Comparison of ENCODE assay signal across 11 cellular contexts in the genomic region with DNA sequence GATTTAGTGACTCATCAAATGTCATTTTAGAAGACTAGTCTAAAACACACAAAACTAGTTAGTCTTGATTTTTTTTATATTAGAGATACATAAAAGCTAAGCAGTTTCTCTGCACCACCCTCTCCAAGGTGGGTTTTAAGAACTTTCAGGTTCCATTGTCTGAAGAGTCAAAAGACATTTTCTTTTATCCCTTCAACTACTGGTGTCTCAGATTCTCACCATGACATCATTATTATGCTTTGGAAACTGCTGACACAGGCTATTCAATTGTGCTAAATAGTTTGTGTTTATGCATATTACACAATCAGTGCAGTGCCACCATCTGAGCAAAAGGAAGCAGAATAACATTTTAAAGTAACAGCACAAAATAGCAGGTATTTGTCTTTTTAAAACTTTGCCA. TPM values are rescaled to one million over a fixed set of nuclear protein-coding genes. Genes with fewer than 3 reads are reported as not detected.
DNase-seq lines count a peak whose midpoint lies in the region; ATAC-seq and TF ChIP-seq lines count a peak whose summit lies in the region.
"Had no signal": no experiment of that assay in that cellular context is flagged by ENCODE, and none has a peak within 500 bp of the region (broad histone marks: within the 10 kb centered on the region; RNA-seq: fewer than 3 reads in every experiment).

No MANE protein-coding gene starts in this region.

- H3K27me3 Mint-ChIP-seq in progenitor cell of endocrine pancreas, result no peaks in the 10 kb centered on the region

- H3K27ac ChIP-seq in HEK293 (ENCODE audit: extremely low read depth, low read depth, low read length), result no peak overlapping the region

- peaks cover 19% of the 10 kb centered on the region for H3K36me3 Mint-ChIP-seq in progenitor cell of endocrine pancreas (ENCODE audit: insufficient read depth)
- H3K36me3 Mint-ChIP-seq: stimulated activated memory B cell treated with anti-CD40 and anti-IgM and Interleukin-4, amounts not matched to agents 10 μg/mL and 1 μg/mL and 100 μg/mL, for 72 hours had no signal

- peaks cover 23% of the 10 kb centered on the region for H3K4me1 ChIP-seq in HEK293 (ENCODE audit: control insufficient read depth, insufficient read depth, low read length)

- no peaks in the 10 kb centered on the region for H3K9me3 Mint-ChIP-seq in progenitor cell of endocrine pancreas (ENCODE audit: low read depth)
- H3K9me3 Mint-ChIP-seq: stimulated activated memory B cell treated with anti-CD40 and anti-IgM and Interleukin-4, amounts not matched to agents 10 μg/mL and 1 μg/mL and 100 μg/mL, for 72 hours had no signal

- CTCF ChIA-PET in HEK293 (lab: Yijun Ruan, JAX), result interaction anchor here (0.7 to 0.9 kb wide), 2 partner anchors 10 to 11 kb away, joined by 3 read pairs; no protein-coding TSS in a partner anchor

- peaks cover 13 to 23% of the 10 kb centered on the region in 2 experiments for H3K36me3 ChIP-seq in HEK293 (ENCODE audit: control insufficient read depth in 2 of 2, insufficient read depth in 1 of 2, low read length in 2 of 2)

- TF ChIP-seq CTCF in HEK293 (tag by site-specific recombination; IDR thresholded peaks at IDR 0.05), result no peak
- TF ChIP-seq CTCF in progenitor cell of endocrine pancreas (IDR thresholded peaks at IDR 0.05; ENCODE audit: unreplicated experiment), result no peak

- ATAC-seq in esophagus mucosa, result peak; percentile 90
- no peak for ATAC-seq in HG03175 (IDR thresholded peaks at IDR 0.05; ENCODE audit: unreplicated experiment)
- ATAC-seq: stimulated activated memory B cell treated with anti-CD40 and anti-IgM and Interleukin-4, amounts not matched to agents 10 μg/mL and 1 μg/mL and 100 μg/mL, for 72 hours had no signal

- no peak overlapping the region for H3K4me3 Mint-ChIP-seq in progenitor cell of endocrine pancreas (ENCODE audit: low read depth)
- H3K4me3 Mint-ChIP-seq: stimulated activated memory B cell treated with anti-CD40 and anti-IgM and Interleukin-4, amounts not matched to agents 10 μg/mL and 1 μg/mL and 100 μg/mL, for 72 hours had no signal

- POLR2A ChIA-PET in HEK293 (lab: Yijun Ruan, JAX), result no interaction called here

- peak; percentile 17 for DNase-seq in RKO (ENCODE audit: low spot score)
- DNase-seq in progenitor cell of endocrine pancreas (ENCODE audit: low spot score, unreplicated experiment), result no peak
- DNase-seq in NCI-H2227 (lab: John Stamatoyannopoulos, UW; ENCODE audit: unreplicated experiment), result no peak
- no peak for DNase-seq in stimulated activated CD8-positive, alpha-beta memory T cell treated with anti-CD3 and anti-CD28 coated beads, Interleukin-4, amount 100 ng/mL, for 48 hours
- DNase-seq: activated CD8-positive, alpha-beta memory T cell treated with anti-CD3 and anti-CD28 coated beads, Interleukin-2, amount 50 U/mL, for 4 hours; DMS153; NCI-H1436 had no signal

- no peak overlapping the region for H3K4me3 ChIP-seq in HEK293 (ENCODE audit: low read depth, low read length)

- peaks cover 27% of the 10 kb centered on the region for H3K4me1 Mint-ChIP-seq in progenitor cell of endocrine pancreas (ENCODE audit: low read depth)
- H3K4me1 Mint-ChIP-seq: stimulated activated memory B cell treated with anti-CD40 and anti-IgM and Interleukin-4, amounts not matched to agents 10 μg/mL and 1 μg/mL and 100 μg/mL, for 72 hours had no signal

- H3K9me3 ChIP-seq in HEK293 (ENCODE audit: control insufficient read depth, insufficient read depth, low read depth, low read length), result no peaks in the 10 kb centered on the region

- peak overlapping the region; percentile 73 for H3K27ac Mint-ChIP-seq in progenitor cell of endocrine pancreas
- H3K27ac Mint-ChIP-seq: stimulated activated memory B cell treated with anti-CD40 and anti-IgM and Interleukin-4, amounts not matched to agents 10 μg/mL and 1 μg/mL and 100 μg/mL, for 72 hours had no signal

TF ChIP-seq in HEK293, 187 proteins besides CTCF, POLR2A, EP300 and RAD21 (continues in another document):
- peak; percentile 30; the same call in 1 of the 2 replicates for TF ChIP-seq SP7 (tag by site-specific recombination; IDR thresholded peaks at IDR 0.05)
- no peak for TF ChIP-seq ZNF514 (tag by site-specific recombination; IDR thresholded peaks at IDR 0.05)
- TF ChIP-seq ZNF596 (tag by site-specific recombination; IDR thresholded peaks at IDR 0.05), result no peak
- TF ChIP-seq ZNF362 (tag by site-specific recombination; IDR thresholded peaks at IDR 0.05), result no peak
- peak; percentile 58; the same call in 1 of the 2 replicates for TF ChIP-seq PRDM4 (tag by site-specific recombination; IDR thresholded peaks at IDR 0.05)
- TF ChIP-seq, protein P1, sequence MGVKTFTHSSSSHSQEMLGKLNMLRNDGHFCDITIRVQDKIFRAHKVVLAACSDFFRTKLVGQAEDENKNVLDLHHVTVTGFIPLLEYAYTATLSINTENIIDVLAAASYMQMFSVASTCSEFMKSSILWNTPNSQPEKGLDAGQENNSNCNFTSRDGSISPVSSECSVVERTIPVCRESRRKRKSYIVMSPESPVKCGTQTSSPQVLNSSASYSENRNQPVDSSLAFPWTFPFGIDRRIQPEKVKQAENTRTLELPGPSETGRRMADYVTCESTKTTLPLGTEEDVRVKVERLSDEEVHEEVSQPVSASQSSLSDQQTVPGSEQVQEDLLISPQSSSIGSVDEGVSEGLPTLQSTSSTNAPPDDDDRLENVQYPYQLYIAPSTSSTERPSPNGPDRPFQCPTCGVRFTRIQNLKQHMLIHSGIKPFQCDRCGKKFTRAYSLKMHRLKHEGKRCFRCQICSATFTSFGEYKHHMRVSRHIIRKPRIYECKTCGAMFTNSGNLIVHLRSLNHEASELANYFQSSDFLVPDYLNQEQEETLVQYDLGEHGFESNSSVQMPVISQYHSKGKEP (tag by site-specific recombination; IDR thresholded peaks at IDR 0.05), result 0 out of 2 replicates have a peak, but pooled peaks have one; percentile 32
- no peak for TF ChIP-seq ZNF19 (tag by site-specific recombination; IDR thresholded peaks at IDR 0.05; ENCODE audit: low read depth)
- no peak for TF ChIP-seq ZNF266 (tag by site-specific recombination; IDR thresholded peaks at IDR 0.05; ENCODE audit: low read depth)
- TF ChIP-seq ZEB2 (tag by site-specific recombination; IDR thresholded peaks at IDR 0.05), result peak; percentile 24; the same call in 1 of the 2 replicates
- 0 out of 2 replicates have a peak, but pooled peaks have one; percentile 24 for TF ChIP-seq PRDM1 (tag by site-specific recombination; IDR thresholded peaks at IDR 0.05)
- peak; percentile 89 for TF ChIP-seq ATF2 (tag by site-specific recombination; IDR thresholded peaks at IDR 0.05; ENCODE audit: low read depth)
- peak; percentile 89 for TF ChIP-seq ZNF10 (tag by site-specific recombination; IDR thresholded peaks at IDR 0.05)
- peak; percentile 20; the same call in 1 of the 2 replicates for TF ChIP-seq ZNF366 (tag by site-specific recombination; conservative IDR thresholded peaks at IDR 0.05)

RNA-seq across cellular contexts. Expression of gene IGF2BP3, which starts 52.2 kb away (rescaled TPM):
- total RNA-seq in esophagus mucosa, result 3.9 TPM
- total RNA-seq in progenitor cell of endocrine pancreas, result 96.9 and 107 TPM in 2 replicates

Comparison
In these comparisons a context has a peak if more than half of its experiments do, and no peak if none do; other contexts are left out.
1. RNA of gene IGF2BP3, which starts 52.2 kb away (total RNA-seq): 96.9 to 107 TPM in progenitor cell of endocrine pancreas; 3.9 TPM in esophagus mucosa (single experiment); every median in the first group is over 10 times any median in the second.